27 cellular contexts compared by ENCODE assay signal in the genomic region with DNA sequence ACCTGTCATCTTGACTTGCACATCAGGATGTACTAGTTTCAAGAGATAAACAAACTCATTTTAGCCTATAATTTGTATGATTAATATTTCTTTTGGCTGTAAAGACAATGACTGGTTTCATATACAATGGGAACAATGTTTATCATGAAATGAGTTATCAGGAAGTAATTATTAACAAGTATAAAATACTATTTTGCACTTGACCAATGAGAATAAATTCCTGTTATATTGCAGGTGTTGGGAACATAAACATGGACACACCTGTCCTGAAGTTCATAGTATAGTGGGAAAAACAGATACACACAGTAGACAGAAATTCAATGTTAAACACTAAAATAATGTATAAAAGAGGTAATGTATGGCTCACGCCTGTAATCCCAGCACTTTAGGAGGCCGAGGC.
"Had no signal": no experiment of that assay in that cellular context is flagged by ENCODE, and none has a peak within 500 bp of the region (broad histone marks: within the 10 kb centered on the region; RNA-seq: fewer than 3 reads in every experiment).

No MANE protein-coding gene starts in this region.

- DNase-seq: hippocampal formation; immature natural killer cell; kidney; left colon; left lung; lower lobe of right lung; mammary epithelial cell; mesenchymal stem cell; naive thymus-derived CD8-positive, alpha-beta T cell; nucleus accumbens; pancreas; posterior cingulate gyrus; retina; right cardiac atrium; spleen; stimulated activated CD4-positive, alpha-beta T cell treated with anti-CD3 and anti-CD28 coated beads, Interleukin-4, amount 100 ng/mL, for 24 hours; stimulated activated naive CD4-positive, alpha-beta T cell treated with Interleukin-2 at 50 U/mL for 16 hours; stimulated activated naive CD8-positive, alpha-beta T cell treated with anti-CD3 and anti-CD28 coated beads, Interleukin-15, amount 100 ng/mL, for 72 hours; substantia nigra; upper lobe of left lung had no signal

- FAIRE-seq: islet of Langerhans, kidney, pancreas had no signal

- ATAC-seq: left colon; left lung; lower lobe of right lung; naive thymus-derived CD8-positive, alpha-beta T cell; pancreas; right cardiac atrium; sciatic nerve; stimulated activated memory B cell treated with anti-CD40 and anti-IgM and Interleukin-4, amounts not matched to agents 10 μg/mL and 1 μg/mL and 100 μg/mL, for 72 hours; stimulated activated naive CD8-positive, alpha-beta T cell treated with anti-CD3 and anti-CD28 coated beads, Interleukin-15, amount 100 ng/mL, for 72 hours had no signal

- H3K4me3 ChIP-seq: left lung, lower lobe of right lung, pancreas, prostate gland, skin epidermis, spleen, tibial nerve, upper lobe of left lung, vagina had no signal

- H3K9me3 ChIP-seq: left lung, lower lobe of right lung, pancreas, prostate gland, spleen, tibial nerve, upper lobe of left lung, vagina had no signal

- H3K36me3 ChIP-seq: prostate gland had no signal

- H3K27me3 ChIP-seq: left lung, pancreas, spleen, tibial nerve, upper lobe of left lung, vagina had no signal

- H3K4me1 ChIP-seq: left lung, lower lobe of right lung, prostate gland, spleen, tibial nerve, upper lobe of left lung, vagina had no signal

- H3K27ac ChIP-seq: left lung, lower lobe of right lung, pancreas, prostate gland, skin epidermis, spleen, tibial nerve, upper lobe of left lung, vagina had no signal
